ENCODE assay signal across 11 cellular contexts in genomic region chr12:19234171-19234704, GRCh38.
DNase-seq lines count a peak whose midpoint lies in the region; ATAC-seq and TF ChIP-seq lines count a peak whose summit lies in the region.
"Had no signal": no experiment of that assay in that cellular context is flagged by ENCODE, and none has a peak within 500 bp of the region (broad histone marks: within the 10 kb centered on the region; RNA-seq: fewer than 3 reads in every experiment).

No MANE protein-coding gene starts in this region.

- ATAC-seq in GM21390 (IDR thresholded peaks at IDR 0.05; ENCODE audit: unreplicated experiment) (no peak), HG02642 (IDR thresholded peaks at IDR 0.05; ENCODE audit: poor library complexity, unreplicated experiment) (no peak)
- ATAC-seq: psoas muscle had no signal

- intact Hi-C loops in adrenal gland (cut with DNase I) (no loop called here), left ventricle myocardium inferior (cut with micrococcal nuclease) (no loop called here)

- H3K9ac ChIP-seq in Loucy (ENCODE audit: low read depth, low read length, poor library complexity, severe bottlenecking) (peak overlapping the region; percentile 58), smooth muscle cell (ENCODE audit: low read depth) (no peak overlapping the region)

- H3K79me2 ChIP-seq in Loucy (ENCODE audit: insufficient read depth, low read length) = peaks cover 13% of the 10 kb centered on the region; the same call in 1 of the 2 replicates
- peaks cover 29% of the 10 kb centered on the region for H3K79me2 ChIP-seq in smooth muscle cell (ENCODE audit: low read depth)

- WGBS in adrenal gland, 4 donors = 33 to 41% (median 37%) methylated on average over 3 of the region's 3 CpGs
- 12% methylated on average over 3 of the region's 3 CpGs for WGBS in smooth muscle cell (ENCODE audit: low lambda C conversion rate)

- H3K4me3 ChIP-seq in Loucy (ENCODE audit: low read length, poor library complexity, severe bottlenecking) (peak overlapping the region; percentile 29), adrenal gland (no peak overlapping the region), left ventricle myocardium inferior (no peak overlapping the region), smooth muscle cell (no peak overlapping the region)
- H3K4me3 ChIP-seq: psoas muscle had no signal

- H2AFZ ChIP-seq in Loucy (ENCODE audit: low read length) (peak overlapping the region; percentile 48), smooth muscle cell (ENCODE audit: low read depth) (no peak overlapping the region)

- H3F3A ChIP-seq in Loucy (ENCODE audit: low read depth) = 0 out of 2 replicates have a peak, but pooled peaks cover 3% of the 10 kb centered on the region
- H3F3A ChIP-seq in smooth muscle cell (ENCODE audit: low read depth) = peaks cover 22% of the 10 kb centered on the region

- no peak for TF ChIP-seq POLR2A in adrenal gland (IDR thresholded peaks at IDR 0.05)

- no peak for DNase-seq in adrenal gland
- DNase-seq in left ventricle myocardium inferior = no peak
- DNase-seq in smooth muscle cell (lab: John Stamatoyannopoulos, UW; ENCODE audit: unreplicated experiment) = no peak
- DNase-seq in putamen (ENCODE audit: low spot score) = no peak
- DNase-seq in stimulated activated CD4-positive, alpha-beta T cell treated with anti-CD3 and anti-CD28 coated beads, Interleukin-15, amount 100 ng/mL, for 24 hours = no peak
- DNase-seq: activated naive CD4-positive, alpha-beta T cell treated with anti-CD3 and anti-CD28 coated beads, Interleukin-2, amount 50 U/mL, for 16 hours; NCI-H510A; psoas muscle had no signal

- TF ChIP-seq CTCF in Loucy (conservative IDR thresholded peaks at IDR 0.05; ENCODE audit: low read length) = no peak
- TF ChIP-seq CTCF in adrenal gland (IDR thresholded peaks at IDR 0.05) = no peak
- TF ChIP-seq CTCF in left ventricle myocardium inferior (IDR thresholded peaks at IDR 0.05; ENCODE audit: borderline replicate concordance) = no peak
- no peak for TF ChIP-seq CTCF in smooth muscle cell (IDR thresholded peaks at IDR 0.05; ENCODE audit: borderline replicate concordance, insufficient read depth, poor library complexity, severe bottlenecking)

- H4K20me1 ChIP-seq in Loucy (ENCODE audit: insufficient read depth, low read length, poor library complexity, severe bottlenecking) (no peaks in the 10 kb centered on the region), smooth muscle cell (ENCODE audit: low read depth) (peaks cover 12% of the 10 kb centered on the region)

- H3K27ac ChIP-seq in adrenal gland = peak overlapping the region in 4 of 5 donors; percentile 35 to 74 (median 51)
- peak overlapping the region; percentile 82 for H3K27ac ChIP-seq in left ventricle myocardium inferior (replicated peaks)
- H3K27ac ChIP-seq in smooth muscle cell (ENCODE audit: low read depth) = peak overlapping the region; percentile 44
- H3K27ac ChIP-seq: psoas muscle had no signal

- no peaks in the 10 kb centered on the region for H3K9me2 ChIP-seq in Loucy (replicated peaks; ENCODE audit: low read depth, low read length)

- H3K9me3 ChIP-seq in Loucy (ENCODE audit: insufficient read depth, low read depth, low read length) (no peaks in the 10 kb centered on the region), adrenal gland (replicated peaks in 1 of 3) (no peaks in the 10 kb centered on the region), left ventricle myocardium inferior (replicated peaks) (peaks cover 14% of the 10 kb centered on the region), smooth muscle cell (replicated peaks; ENCODE audit: low read depth) (no peaks in the 10 kb centered on the region)
- H3K9me3 ChIP-seq: psoas muscle had no signal

- H3K27me3 ChIP-seq in Loucy (ENCODE audit: insufficient read depth, low read length, poor library complexity, severe bottlenecking) (no peaks in the 10 kb centered on the region), adrenal gland (no peaks in the 10 kb centered on the region), left ventricle myocardium inferior (ENCODE audit: low read depth) (no peaks in the 10 kb centered on the region), smooth muscle cell (ENCODE audit: low read depth) (no peaks in the 10 kb centered on the region)

- H3K4me2 ChIP-seq in Loucy (ENCODE audit: low read depth, low read length, poor library complexity, severe bottlenecking) = peak overlapping the region; percentile 57
- H3K4me2 ChIP-seq in smooth muscle cell = peak overlapping the region; percentile 33

- H3K36me3 ChIP-seq in Loucy (ENCODE audit: insufficient read depth, low read length) (no peaks in the 10 kb centered on the region), adrenal gland (replicated peaks in 1 of 2) (no peaks in the 10 kb centered on the region), left ventricle myocardium inferior (peaks cover 12% of the 10 kb centered on the region), smooth muscle cell (ENCODE audit: low read depth) (no peaks in the 10 kb centered on the region)

- H3K4me1 ChIP-seq in Loucy (ENCODE audit: insufficient read depth, low read length, poor library complexity, severe bottlenecking) (peaks cover 67% of the 10 kb centered on the region), adrenal gland (replicated peaks in 1 of 2) (peaks cover 44 to 62% of the 10 kb centered on the region in 2 donors), left ventricle myocardium inferior (peaks cover 71% of the 10 kb centered on the region), smooth muscle cell (ENCODE audit: low read depth) (peaks cover 19% of the 10 kb centered on the region)
- H3K4me1 ChIP-seq: psoas muscle had no signal
